7 cellular contexts compared by ENCODE assay signal in the genomic region with DNA sequence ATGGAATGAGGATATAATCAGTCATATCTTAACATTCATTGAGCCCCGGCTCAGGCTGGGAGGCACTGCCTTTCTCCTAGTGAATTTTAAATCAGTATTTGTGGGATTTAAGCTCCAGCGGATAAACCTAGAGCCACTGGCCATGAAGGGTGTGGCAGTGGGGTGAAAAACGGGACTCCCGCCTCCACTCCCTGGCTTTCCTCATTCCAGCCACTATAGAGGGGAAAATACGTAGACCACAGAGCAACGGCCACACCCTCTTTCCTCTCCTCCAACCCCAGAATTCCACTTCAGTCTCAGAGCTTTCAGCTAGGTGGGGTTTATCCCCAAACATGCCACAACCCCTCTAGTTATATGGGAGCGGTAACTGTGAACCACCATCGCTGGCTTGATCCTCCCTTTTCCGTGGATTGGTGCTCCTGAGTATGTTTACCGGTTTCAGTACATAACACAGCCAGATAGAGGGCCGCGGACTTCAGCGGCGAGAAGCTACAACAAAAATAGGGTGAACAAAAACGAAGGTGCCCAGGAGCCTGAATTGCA.
A peak's percentile ranks its signal among the peaks of the same experiment; 100 is the strongest.
DNase-seq lines count a peak whose midpoint lies in the region; ATAC-seq and TF ChIP-seq lines count a peak whose summit lies in the region.

No MANE protein-coding gene starts in this region.

- H3K27me3 ChIP-seq in adipocyte (replicated peaks; ENCODE audit: control insufficient read depth, insufficient read depth, low read length) (no peaks in the 10 kb centered on the region), stomach (no peaks in the 10 kb centered on the region)

- TF ChIP-seq EP300 in stomach (IDR thresholded peaks at IDR 0.05) = no peak

- no peaks in the 10 kb centered on the region for H3K9me3 ChIP-seq in adipocyte (ENCODE audit: control insufficient read depth, low read length)
- no peaks in the 10 kb centered on the region for H3K9me3 ChIP-seq in iPS-18c (ENCODE audit: control insufficient read depth, insufficient read depth, low read length)
- H3K9me3 ChIP-seq in stomach = no peaks in the 10 kb centered on the region

- H3K36me3 ChIP-seq in adipocyte (ENCODE audit: control insufficient read depth, insufficient read depth, low read length, severe bottlenecking) (peaks cover 44% of the 10 kb centered on the region), stomach (peaks cover 0 to 37% (median 23%) of the 10 kb centered on the region in 4 donors)

- ATAC-seq in HG03135 (IDR thresholded peaks at IDR 0.05; ENCODE audit: unreplicated experiment) (no peak), HG03175 (IDR thresholded peaks at IDR 0.05; ENCODE audit: unreplicated experiment) (no peak)

- H3K4me3 ChIP-seq in adipocyte (ENCODE audit: low read length) (peak overlapping the region; percentile 68), iPS-18c (ENCODE audit: insufficient read depth, low read depth, low read length) (peak overlapping the region; percentile 59), stomach (peak overlapping the region; percentile 42 to 50 (median 48))

- intact Hi-C loops in stomach (cut with DNase I; ENCODE audit: low total_unique reads) = no loop called here

- no peak for TF ChIP-seq POLR2A in stomach (IDR thresholded peaks at IDR 0.05)

- TF ChIP-seq CTCF in stomach (IDR thresholded peaks at IDR 0.05) = no peak

- H3K9ac ChIP-seq in adipocyte (ENCODE audit: low read length) = peak overlapping the region; percentile 87

- H3K27ac ChIP-seq in stomach = peak overlapping the region; percentile 69 to 94 (median 89)

- H3K4me1 ChIP-seq in adipocyte (ENCODE audit: control insufficient read depth, insufficient read depth, low read length) = peaks cover 49% of the 10 kb centered on the region
- peaks cover 7 to 32% (median 25%) of the 10 kb centered on the region in 4 donors for H3K4me1 ChIP-seq in stomach

- DNase-seq in HT-29 (ENCODE audit: low spot score) (peak; percentile 70), adipocyte (ENCODE audit: low read depth) (peak; percentile 60), stomach (peak; percentile 31), medulla oblongata (ENCODE audit: extremely low spot score) (no peak)

- WGBS in stomach, 5 donors = 35 to 44% (median 40%) methylated on average over 15 of the region's 15 CpGs
